In genomic region chr20:6095409-6095808, GRCh38 we compare ENCODE assay signal across 27 cellular contexts. TPM values are rescaled to one million over a fixed set of nuclear protein-coding genes. Genes with fewer than 3 reads are reported as not detected.
"Had no signal": no experiment of that assay in that cellular context is flagged by ENCODE, and none has a peak within 500 bp of the region (broad histone marks: within the 10 kb centered on the region; RNA-seq: fewer than 3 reads in every experiment).

No MANE protein-coding gene starts in this region.

- H3K4me1 ChIP-seq: left ventricle myocardium inferior, sigmoid colon, upper lobe of left lung had no signal

- H3K27ac ChIP-seq: coronary artery, heart left ventricle, left ventricle myocardium inferior, neutrophil, sigmoid colon, skin epidermis, thoracic aorta, upper lobe of left lung had no signal

- H3K4me3 ChIP-seq: coronary artery, heart left ventricle, left ventricle myocardium inferior, lung, sigmoid colon, skin epidermis, stomach, thoracic aorta, upper lobe of left lung had no signal

- ATAC-seq: heart left ventricle; naive thymus-derived CD8-positive, alpha-beta T cell had no signal

- FAIRE-seq: frontal cortex, islet of Langerhans had no signal

- DNase-seq: cerebellar nuclear complex; effector CD8-positive, alpha-beta T cell; heart left ventricle; hypothalamus; left ventricle myocardium inferior; mesenchymal stem cell; midbrain; naive thymus-derived CD8-positive, alpha-beta T cell; posterior cingulate gyrus; sigmoid colon; stimulated activated CD4-positive, alpha-beta T cell treated with anti-CD3 and anti-CD28 coated beads, Interleukin-12 subunit alpha, Interleukin-12 subunit beta, amount 100 ng/mL, for 4 hours; stimulated activated naive CD4-positive, alpha-beta T cell; stomach; substantia nigra; upper lobe of left lung had no signal

- H3K4me1 Mint-ChIP-seq: naive thymus-derived CD8-positive, alpha-beta T cell had no signal

- H3K36me3 Mint-ChIP-seq: naive thymus-derived CD8-positive, alpha-beta T cell had no signal

- H3K9me3 ChIP-seq: heart left ventricle, left ventricle myocardium inferior, neutrophil, sigmoid colon, stomach, thoracic aorta, upper lobe of left lung had no signal

- H3K36me3 ChIP-seq: left ventricle myocardium inferior, neutrophil, sigmoid colon, thoracic aorta, upper lobe of left lung had no signal

- H3K9me3 Mint-ChIP-seq: naive thymus-derived CD8-positive, alpha-beta T cell had no signal

- H3K4me3 Mint-ChIP-seq: naive thymus-derived CD8-positive, alpha-beta T cell had no signal

- H3K27me3 ChIP-seq: heart left ventricle, neutrophil, sigmoid colon, stomach, upper lobe of left lung had no signal

RNA-seq across cellular contexts. Expression of gene FERMT1, which starts 27.4 kb away (rescaled TPM):
- total RNA-seq: naive thymus-derived CD8-positive, alpha-beta T cell had no signal
- polyA plus RNA-seq: naive thymus-derived CD8-positive, alpha-beta T cell; neural cell had no signal

RNA-seq across cellular contexts. Expression of gene LRRN4, which starts 41.5 kb away (rescaled TPM):
- total RNA-seq: dermis microvascular lymphatic vessel endothelial cell; naive thymus-derived CD8-positive, alpha-beta T cell; osteoblast; pulmonary artery endothelial cell had no signal
- polyA plus RNA-seq: fibroblast of lung; heart left ventricle; naive thymus-derived CD8-positive, alpha-beta T cell had no signal
